8 cellular contexts compared by ENCODE assay signal in the genomic region with DNA sequence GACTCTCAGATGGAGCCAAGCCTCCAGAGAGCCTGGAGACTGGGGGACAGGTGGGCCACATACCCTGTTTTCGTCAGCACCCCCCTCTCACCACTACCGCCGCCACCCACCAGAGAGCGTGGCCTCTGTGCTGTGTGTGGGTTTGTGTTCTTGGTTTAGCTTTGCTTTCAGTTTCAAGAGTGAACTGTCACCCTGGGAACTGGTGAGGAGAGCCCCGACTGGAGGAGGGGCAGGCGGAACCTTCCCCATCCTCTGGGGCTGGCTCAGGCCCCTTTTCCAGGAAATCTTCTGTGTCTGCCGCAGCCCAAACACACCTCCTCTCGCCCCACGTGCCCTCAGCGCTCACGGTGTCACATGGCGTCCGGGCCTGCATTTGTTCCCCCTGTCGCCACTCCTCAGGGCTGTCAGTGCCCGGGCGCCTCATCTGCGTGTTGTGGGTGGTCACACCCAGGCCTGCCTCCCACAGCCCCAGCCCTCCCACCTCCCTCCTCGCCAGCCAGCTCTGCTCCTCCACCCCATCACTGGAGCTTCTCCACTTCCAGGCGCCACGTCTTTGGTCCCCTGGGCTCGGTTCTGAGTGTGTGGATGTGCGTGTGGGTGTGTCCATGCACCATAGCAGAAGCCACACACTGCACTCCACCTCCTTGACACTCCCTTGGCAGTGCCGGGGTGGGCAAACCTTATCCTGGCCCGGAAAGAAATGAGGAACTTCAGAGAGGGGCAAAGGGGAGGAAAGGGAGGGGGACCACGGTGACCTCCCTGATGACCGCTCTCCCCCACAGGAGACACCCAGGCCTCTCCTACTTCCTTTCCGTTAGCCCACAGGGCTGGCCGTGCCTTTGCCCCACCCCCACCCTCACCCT. TPM values are rescaled to one million over a fixed set of nuclear protein-coding genes. Genes with fewer than 3 reads are reported as not detected.
DNase-seq lines count a peak whose midpoint lies in the region; ATAC-seq lines count a peak whose summit lies in the region.

No MANE protein-coding gene starts in this region.

- peaks cover 72% of the 10 kb centered on the region for H3K4me1 ChIP-seq in CD4-positive, alpha-beta memory T cell (ENCODE audit: insufficient read depth, low read length)

- no peaks in the 10 kb centered on the region for H3K9me3 ChIP-seq in CD4-positive, alpha-beta memory T cell (ENCODE audit: control insufficient read depth in 1 of 2, low read length in 2 of 2)
- no peaks in the 10 kb centered on the region for H3K9me3 ChIP-seq in KOPT-K1 (ENCODE audit: insufficient read depth, low read length, poor library complexity, severe bottlenecking)

- H3K4me3 ChIP-seq in CD4-positive, alpha-beta memory T cell (ENCODE audit: low read length in 2 of 2) = peak overlapping the region in 1 of 2 donors; percentile 36

- H3K27me3 Mint-ChIP-seq in CD4-positive, alpha-beta memory T cell = no peaks in the 10 kb centered on the region

- peaks cover 7% of the 10 kb centered on the region for H3K36me3 ChIP-seq in CD4-positive, alpha-beta memory T cell (ENCODE audit: insufficient read depth, low read length)
- H3K36me3 ChIP-seq in KOPT-K1 (ENCODE audit: insufficient read depth, low read length) = no peaks in the 10 kb centered on the region; the same call in 1 of the 2 replicates

- intact Hi-C loops in CD4-positive, alpha-beta memory T cell (cut with micrococcal nuclease) = loop anchor here (1.0 to 2.0 kb wide), 4 partner anchors 10 to 110 kb away; partner anchors contain the start of gene RAB33A
- intact Hi-C loops in left cardiac atrium (cut with DNase I) = loop anchor here in 1 of 2 donors (5.0 kb wide), 1 partner anchor 110 kb away; no protein-coding TSS in a partner anchor

- peak overlapping the region; percentile 94 to 98 (median 95) for H3K27ac Mint-ChIP-seq in CD4-positive, alpha-beta memory T cell

- H3K4me1 Mint-ChIP-seq in CD4-positive, alpha-beta memory T cell = peaks cover 22 to 82% (median 63%) of the 10 kb centered on the region in 4 donors

- POLR2A ChIA-PET in CD4-positive, alpha-beta memory T cell (lab: Charles Lee; ENCODE audit: partially characterized antibody) = interaction anchor here (0.6 to 3.8 kb wide), 12 partner anchors 10 to 109 kb away, joined by 3 to 66 read pairs (median 6); partner anchors contain the start of genes ELF4 and RAB33A

- peak overlapping the region; percentile 81 to 96 (median 86) for H3K4me3 Mint-ChIP-seq in CD4-positive, alpha-beta memory T cell

- peak; percentile 46 for ATAC-seq in GM21447 (IDR thresholded peaks at IDR 0.05; ENCODE audit: unreplicated experiment)
- peak; percentile 54 to 72 for ATAC-seq in left cardiac atrium

- H3K27ac ChIP-seq in CD4-positive, alpha-beta memory T cell (ENCODE audit: low read depth, low read length) = peak overlapping the region; percentile 70
- H3K27ac ChIP-seq in KOPT-K1 (ENCODE audit: low read depth, low read length, poor library complexity, severe bottlenecking) = peak overlapping the region; percentile 88

- CTCF ChIA-PET in CD4-positive, alpha-beta memory T cell (lab: Charles Lee; ENCODE audit: partially characterized antibody) = interaction anchor here (1.2 to 6.8 kb wide), 12 partner anchors 10 to 154 kb away, joined by 3 to 163 read pairs (median 7); partner anchors contain the start of genes AIFM1 and RAB33A

- DNase-seq in CD4-positive, alpha-beta memory T cell = peak; percentile 76 to 86 (median 82)
- DNase-seq in activated CD8-positive, alpha-beta memory T cell treated with anti-CD3 and anti-CD28 coated beads, Interleukin-2, amount 50 U/mL, for 1 hour (ENCODE audit: extremely low read depth) = peak; percentile 29
- DNase-seq in left cardiac atrium (peak; percentile 48), NCI-H2227 treated with DMSO at 0.1 percent for 48 hours (lab: John Stamatoyannopoulos, UW) (no peak), COLO829 (ENCODE audit: low spot score) (no peak)
- DNase-seq in stimulated activated CD4-positive, alpha-beta T cell treated with anti-CD3 and anti-CD28 coated beads, TNF-alpha, amount 100 ng/mL, for 24 hours (ENCODE audit: low read depth in 3 of 3) = peak in 2 of 3 experiments; percentile 45 to 74

- no peaks in the 10 kb centered on the region for H3K27me3 ChIP-seq in CD4-positive, alpha-beta memory T cell (ENCODE audit: insufficient read depth, low read length)

- peaks cover 0 to 14% of the 10 kb centered on the region in 2 donors for H3K36me3 Mint-ChIP-seq in CD4-positive, alpha-beta memory T cell

- H3K9me3 Mint-ChIP-seq in CD4-positive, alpha-beta memory T cell = peaks cover 0 to 4% (median 0%) of the 10 kb centered on the region in 8 donors

RNA-seq across cellular contexts. Expression of gene ELF4, which starts 27.8 kb away (rescaled TPM):
- 10 to 100 TPM; 29.8 to 31.3 TPM for total RNA-seq in CD4-positive, alpha-beta memory T cell
- polyA plus RNA-seq in CD4-positive, alpha-beta memory T cell = 10 to 100 TPM in 1 of 2 donors, 1 to 10 TPM in 1; 7.4 to 18.6 TPM
- 1 to 10 TPM; 4.2 to 6.4 TPM for total RNA-seq in left cardiac atrium

Comparison
In these comparisons a context has a peak if more than half of its experiments do, and no peak if none do; other contexts are left out.
1. DNase-seq: peak in CD4-positive, alpha-beta memory T cell (5 of 5), activated CD8-positive, alpha-beta memory T cell treated with anti-CD3 and anti-CD28 coated beads, Interleukin-2, amount 50 U/mL, for 1 hour (single experiment), left cardiac atrium (single experiment) and stimulated activated CD4-positive, alpha-beta T cell treated with anti-CD3 and anti-CD28 coated beads, TNF-alpha, amount 100 ng/mL, for 24 hours (2 of 3); none in NCI-H2227 treated with DMSO at 0.1 percent for 48 hours (single experiment) and COLO829 (single experiment).
2. RNA of gene ELF4, which starts 27.8 kb away (total RNA-seq): 29.8 to 31.3 TPM in CD4-positive, alpha-beta memory T cell; 4.2 to 6.4 TPM in left cardiac atrium; every median in the first group is over 4 times any median in the second.